In the genomic region with DNA sequence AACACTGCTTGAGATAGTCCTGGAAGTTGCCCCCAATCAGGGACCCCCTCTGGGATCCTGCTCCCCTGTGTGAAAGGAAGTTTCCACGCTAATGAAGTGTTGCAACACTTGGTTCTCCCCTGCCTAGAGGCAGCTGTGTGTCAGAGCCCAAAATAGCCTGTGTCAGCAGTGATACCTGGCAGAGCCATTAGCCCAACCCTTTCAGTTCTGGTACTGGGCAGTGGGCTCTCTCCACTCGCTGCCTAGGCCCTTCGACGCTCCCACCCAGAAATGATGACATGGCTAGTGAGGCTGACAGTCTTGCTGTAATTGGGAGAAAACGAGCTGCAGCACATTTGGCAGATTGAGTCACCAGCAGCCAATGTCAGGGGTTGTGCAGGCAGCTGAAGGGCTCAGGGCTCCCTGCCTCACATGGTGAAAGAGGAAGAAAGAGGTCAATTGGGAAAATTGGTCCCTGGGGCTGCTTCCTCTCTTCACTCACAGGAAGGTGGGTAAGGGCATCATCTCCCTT, we compare ENCODE assay signal across 8 cellular contexts. TPM values are rescaled to one million over a fixed set of nuclear protein-coding genes. Genes with fewer than 3 reads are reported as not detected.
DNase-seq lines count a peak whose midpoint lies in the region; ATAC-seq and TF ChIP-seq lines count a peak whose summit lies in the region.

No MANE protein-coding gene starts in this region.

- H3K27me3 Mint-ChIP-seq in osteocyte (ENCODE audit: unreplicated experiment) = no peaks in the 10 kb centered on the region

- H3K4me3 Mint-ChIP-seq in osteocyte (ENCODE audit: unreplicated experiment) = peak overlapping the region; percentile 98

- H3K27ac ChIP-seq in Panc1 (ENCODE audit: low read length) = peak overlapping the region; percentile 93

- peaks cover 16% of the 10 kb centered on the region for H3K36me3 Mint-ChIP-seq in osteocyte (ENCODE audit: unreplicated experiment)

- TF ChIP-seq CTCF in GM06990 (IDR thresholded peaks at IDR 0.05; ENCODE audit: insufficient read depth, low read length, poor library complexity, severe bottlenecking) (no peak), Panc1 (IDR thresholded peaks at IDR 0.05) (no peak), epithelial cell of esophagus (IDR thresholded peaks at IDR 0.05; ENCODE audit: insufficient read depth, low read depth, low read length, missing control alignments) (no peak), osteocyte (IDR thresholded peaks at IDR 0.05) (no peak), GM13976 (IDR thresholded peaks at IDR 0.05; ENCODE audit: borderline replicate concordance, control extremely low read depth, extremely low read depth, insufficient read depth, missing control alignments) (no peak)

- no peaks in the 10 kb centered on the region for H3K9me3 ChIP-seq in Panc1 (ENCODE audit: control insufficient read depth, insufficient read depth, low read depth, low read length)

- POLR2A ChIA-PET in Panc1 (lab: Charles Lee) = interaction anchor here (1.1 kb wide), 1 partner anchor 35 kb away, joined by 4 read pairs; no protein-coding TSS in a partner anchor

- no TSS peak for BruUV-seq in Panc1 (replicated peaks; lab: Mats Ljungman, UMichigan)

- H3K27me3 ChIP-seq in GM06990 (replicated peaks; ENCODE audit: control insufficient read depth, insufficient read depth, low read length) (no peaks in the 10 kb centered on the region), Panc1 (ENCODE audit: control insufficient read depth, insufficient read depth, low read length) (no peaks in the 10 kb centered on the region)

- peak overlapping the region; percentile 67 for H3K27ac Mint-ChIP-seq in osteocyte (ENCODE audit: unreplicated experiment)

- peaks cover 10% of the 10 kb centered on the region for H3K4me1 ChIP-seq in Panc1 (ENCODE audit: control insufficient read depth, insufficient read depth, low read length)

- H3K4me1 Mint-ChIP-seq in osteocyte (ENCODE audit: unreplicated experiment) = peaks cover 24% of the 10 kb centered on the region

- intact Hi-C loops in Panc1 (cut with micrococcal nuclease; ENCODE audit: unreplicated experiment) = no loop called here

- CTCF ChIA-PET in Panc1 (lab: Charles Lee) = no interaction called here

- no peak for DNase-seq in GM06990 (ENCODE audit: extremely low read depth, insufficient read length)
- DNase-seq in Panc1 (ENCODE audit: low read depth, low spot score) = no peak
- peak; percentile 81 for DNase-seq in epithelial cell of esophagus (ENCODE audit: low read depth)
- DNase-seq in osteocyte (ENCODE audit: extremely low spot score, unreplicated experiment) = no peak
- no peak for DNase-seq in GM13976 (ENCODE audit: low spot score)

- H3K4me3 ChIP-seq in GM06990 (replicated peaks; ENCODE audit: low read depth, low read length) (peak overlapping the region; percentile 78), Panc1 (ENCODE audit: low read depth in 2 of 2, low read length in 2 of 2) (no peak overlapping the region), epithelial cell of esophagus (ENCODE audit: low read length) (no peak overlapping the region)

- H3K9me3 Mint-ChIP-seq in osteocyte (ENCODE audit: unreplicated experiment) = no peaks in the 10 kb centered on the region

- in situ Hi-C loops in Panc1 (cut with HindIII; ENCODE audit: low pct_unique_long_range_greater_than_20kb, low sequenced_read_pairs) (no loop called here), GM13976 (cut with MboI; ENCODE audit: low sequenced_read_pairs, unreplicated experiment) (no loop called here)

- ATAC-seq in Panc1 (no peak), HG02973 (IDR thresholded peaks at IDR 0.05; ENCODE audit: unreplicated experiment) (no peak), HG02840 (IDR thresholded peaks at IDR 0.05; ENCODE audit: low FRiP score, unreplicated experiment) (no peak)
- ATAC-seq in activated CD4-positive, CD25-positive, alpha-beta regulatory T cell treated with anti-CD3 and anti-CD28 coated beads, Interleukin-2, amount 50 U/mL, for 24 hours = no peak

- H3K36me3 ChIP-seq in GM06990 (ENCODE audit: control insufficient read depth, insufficient read depth, low read length) (peaks cover 6% of the 10 kb centered on the region), Panc1 (ENCODE audit: control insufficient read depth, insufficient read depth, low read length) (peaks cover 11% of the 10 kb centered on the region)

RNA-seq across cellular contexts. Expression of a gene that starts 1.4 kb away (rescaled TPM):
- total RNA-seq in Panc1 (2021; ENCODE audit: unreplicated experiment) = 56.7 TPM
- polyA plus RNA-seq in Panc1 (2012; ENCODE audit: insufficient read length) = 44.9 TPM
- total RNA-seq in osteocyte = 92.4 and 97.5 TPM in 2 replicates

RNA-seq across cellular contexts. Expression of a gene that starts 14.9 kb away (rescaled TPM):
- total RNA-seq in Panc1 (2021; ENCODE audit: unreplicated experiment) = 20.1 TPM
- 25.2 TPM for polyA plus RNA-seq in Panc1 (2012; ENCODE audit: insufficient read length)
- total RNA-seq in osteocyte = 14.5 and 15.2 TPM in 2 replicates

RNA-seq across cellular contexts. Expression of a gene that starts 19.5 kb away (rescaled TPM):
- total RNA-seq in Panc1 (2021; ENCODE audit: unreplicated experiment) (50.9 TPM), osteocyte (46.7 and 47.7 TPM in 2 replicates)
- polyA plus RNA-seq in Panc1 (2012; ENCODE audit: insufficient read length) = 78.9 TPM

RNA-seq across cellular contexts. Expression of a gene that starts 25.2 kb away (rescaled TPM):
- 31.4 TPM for total RNA-seq in Panc1 (2021; ENCODE audit: unreplicated experiment)
- 41.2 TPM for polyA plus RNA-seq in Panc1 (2012; ENCODE audit: insufficient read length)
- total RNA-seq in osteocyte = 65.3 and 71.0 TPM in 2 replicates

RNA-seq across cellular contexts. Expression of a gene that starts 26.0 kb away (rescaled TPM):
- total RNA-seq in Panc1 (2021; ENCODE audit: unreplicated experiment) = not detected
- not detected for polyA plus RNA-seq in Panc1 (2012; ENCODE audit: insufficient read length)
- not detected in 2 replicates for total RNA-seq in osteocyte
